ENCODE assay signal across 20 cellular contexts in the genomic region with DNA sequence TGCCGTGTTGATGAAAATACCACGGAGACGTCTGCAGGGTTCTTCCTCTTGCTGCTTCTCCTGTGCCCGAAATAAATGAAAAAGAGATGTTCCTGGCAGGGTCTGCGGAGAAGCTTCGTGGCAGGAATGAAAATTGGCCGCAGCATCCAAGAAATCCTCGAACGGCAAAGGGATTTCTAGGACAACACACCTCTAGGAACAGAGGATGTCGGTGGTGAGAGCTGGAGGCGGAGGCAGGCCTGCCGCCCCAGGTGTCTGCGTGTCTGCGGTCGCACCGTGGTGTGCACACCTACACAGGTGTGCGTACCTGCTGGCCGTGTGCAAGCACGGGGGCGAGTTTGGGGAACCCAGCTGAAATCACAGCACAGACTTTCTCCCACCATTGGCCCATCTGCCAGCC. TPM values are rescaled to one million over a fixed set of nuclear protein-coding genes. Genes with fewer than 3 reads are reported as not detected.
DNase-seq lines count a peak whose midpoint lies in the region; ATAC-seq and TF ChIP-seq lines count a peak whose summit lies in the region.
"Had no signal": no experiment of that assay in that cellular context is flagged by ENCODE, and none has a peak within 500 bp of the region (broad histone marks: within the 10 kb centered on the region; RNA-seq: fewer than 3 reads in every experiment).

No MANE protein-coding gene starts in this region.

- H3K36me3 Mint-ChIP-seq in MCF 10A (ENCODE audit: insufficient read depth, unreplicated experiment) (no peaks in the 10 kb centered on the region), chondrocyte (ENCODE audit: low read depth) (no peaks in the 10 kb centered on the region)
- H3K36me3 Mint-ChIP-seq: activated naive CD8-positive, alpha-beta T cell treated with anti-CD3 and anti-CD28 coated beads, Interleukin-2, amount 10 ng/mL, durations not matched to agents 7 days and 5 days; memory B cell; natural killer cell had no signal

- H3K9ac ChIP-seq in iPS-20b (ENCODE audit: low read depth, low read length), result peak overlapping the region; percentile 29; the same call in 1 of the 2 replicates
- H3K9ac ChIP-seq: BLaER1 treated with 17β-estradiol and CSF1 and Interleukin-3, amounts not matched to agents 10 nM and 100 nM had no signal

- no TSS peak for BruUV-seq in MCF 10A (replicated peaks; lab: Mats Ljungman, UMichigan)

- no peaks in the 10 kb centered on the region for H3K27me3 ChIP-seq in breast epithelium
- H3K27me3 ChIP-seq in iPS-20b (ENCODE audit: insufficient read depth, low read length), result no peaks in the 10 kb centered on the region
- no peaks in the 10 kb centered on the region for H3K27me3 ChIP-seq in right lobe of liver
- H3K27me3 ChIP-seq: BLaER1 treated with 17β-estradiol and CSF1 and Interleukin-3, amounts not matched to agents 10 nM and 100 nM had no signal

- H3K4me1 Mint-ChIP-seq in MCF 10A (ENCODE audit: insufficient read depth, unreplicated experiment) (peaks cover 5% of the 10 kb centered on the region), chondrocyte (ENCODE audit: low read depth) (peaks cover 10% of the 10 kb centered on the region)
- H3K4me1 Mint-ChIP-seq: activated B cell treated with CpG ODN at 0.5 μM for 24 hours; activated naive CD8-positive, alpha-beta T cell treated with anti-CD3 and anti-CD28 coated beads, Interleukin-2, amount 10 ng/mL, durations not matched to agents 7 days and 5 days; memory B cell; natural killer cell had no signal

- H3K4me3 ChIP-seq in breast epithelium (peak overlapping the region in 2 of 3 donors; percentile 9 to 29), iPS-20b (ENCODE audit: low read length) (no peak overlapping the region), right lobe of liver (no peak overlapping the region)
- H3K4me3 ChIP-seq: BLaER1 treated with 17β-estradiol and CSF1 and Interleukin-3, amounts not matched to agents 10 nM and 100 nM; spleen had no signal

- intact Hi-C loops in breast epithelium (cut with DNase I; ENCODE audit: low total_unique reads) (no loop called here), MCF 10A (cut with micrococcal nuclease) (no loop called here), right lobe of liver (cut with DNase I) (no loop called here)

- CTCF ChIA-PET in MCF 10A (lab: Yijun Ruan, JAX), result interaction anchor here (0.7 to 1.6 kb wide), 2 partner anchors 15 to 16 kb away, joined by 3 to 6 read pairs; no protein-coding TSS in a partner anchor

- TF ChIP-seq POLR2A in breast epithelium (IDR thresholded peaks at IDR 0.05) (no peak), right lobe of liver (IDR thresholded peaks at IDR 0.05) (no peak)

- H3K27me3 Mint-ChIP-seq in MCF 10A (ENCODE audit: insufficient read depth, unreplicated experiment) (no peaks in the 10 kb centered on the region), chondrocyte (ENCODE audit: low read depth) (peaks cover 5% of the 10 kb centered on the region)

- H3K4me3 Mint-ChIP-seq in MCF 10A (ENCODE audit: unreplicated experiment), result no peak overlapping the region
- H3K4me3 Mint-ChIP-seq in chondrocyte (ENCODE audit: unreplicated experiment), result no peak overlapping the region
- H3K4me3 Mint-ChIP-seq: activated B cell treated with CpG ODN at 0.5 μM for 24 hours; activated naive CD8-positive, alpha-beta T cell treated with anti-CD3 and anti-CD28 coated beads, Interleukin-2, amount 10 ng/mL, durations not matched to agents 7 days and 5 days; activated T-cell treated with anti-CD3 and anti-CD28 coated beads, Interleukin-2, amount 50 U/mL, for 72 hours; effector memory CD8-positive, alpha-beta T cell; memory B cell; natural killer cell had no signal

- ATAC-seq in right lobe of liver (no peak), GM21367 (IDR thresholded peaks at IDR 0.05; ENCODE audit: unreplicated experiment) (no peak)
- ATAC-seq: activated T-cell treated with anti-CD3 and anti-CD28 coated beads, Interleukin-2, amount 50 U/mL, for 72 hours; effector memory CD8-positive, alpha-beta T cell; natural killer cell had no signal

- peak in 1 of 2 donors; percentile 17 for DNase-seq in breast epithelium (ENCODE audit: low spot score in 2 of 2)
- DNase-seq in MCF 10A (ENCODE audit: unreplicated experiment), result no peak
- peak; percentile 80 for DNase-seq in cerebellum (ENCODE audit: low spot score)
- no peak for DNase-seq in chondrocyte (ENCODE audit: low spot score)
- no peak for DNase-seq in right lobe of liver
- no peak for DNase-seq in SHP77 treated with DMSO at 0.1 percent for 48 hours (lab: John Stamatoyannopoulos, UW)
- DNase-seq: activated B cell treated with CpG ODN at 0.5 μM for 24 hours; activated CD8-positive, alpha-beta memory T cell treated with anti-CD3 and anti-CD28 coated beads for 24 hours; activated naive CD8-positive, alpha-beta T cell treated with anti-CD3 and anti-CD28 coated beads, Interleukin-2, amount 10 ng/mL, durations not matched to agents 7 days and 5 days; activated T-cell treated with anti-CD3 and anti-CD28 coated beads, Interleukin-2, amount 50 U/mL, for 72 hours; effector memory CD8-positive, alpha-beta T cell; islet precursor cell; natural killer cell; spleen had no signal

- H3K4me1 ChIP-seq in breast epithelium, result peaks cover 0 to 7% of the 10 kb centered on the region in 2 donors
- H3K4me1 ChIP-seq in iPS-20b (ENCODE audit: insufficient read depth, low read length), result peaks cover 7% of the 10 kb centered on the region; the same call in 1 of the 2 replicates
- H3K4me1 ChIP-seq in right lobe of liver, result no peaks in the 10 kb centered on the region
- H3K4me1 ChIP-seq: BLaER1 treated with 17β-estradiol and CSF1 and Interleukin-3, amounts not matched to agents 10 nM and 100 nM; spleen had no signal

- WGBS in right lobe of liver (ENCODE audit: insufficient coverage, low coverage, low lambda C conversion rate, missing lambda C conversion rate), result 66% methylated on average over 15 of the region's 20 CpGs

- POLR2A ChIA-PET in MCF 10A (lab: Yijun Ruan, JAX), result no interaction called here

- H3K36me3 ChIP-seq in breast epithelium (no peaks in the 10 kb centered on the region), iPS-20b (ENCODE audit: insufficient read depth, low read depth, low read length) (no peaks in the 10 kb centered on the region), right lobe of liver (no peaks in the 10 kb centered on the region)
- H3K36me3 ChIP-seq: BLaER1 treated with 17β-estradiol and CSF1 and Interleukin-3, amounts not matched to agents 10 nM and 100 nM; spleen had no signal

- TF ChIP-seq CTCF in breast epithelium (IDR thresholded peaks at IDR 0.05) (no peak), MCF 10A (IDR thresholded peaks at IDR 0.05; ENCODE audit: unreplicated experiment) (no peak), chondrocyte (IDR thresholded peaks at IDR 0.05) (no peak), right lobe of liver (IDR thresholded peaks at IDR 0.05) (no peak)

- H3K9me3 ChIP-seq in breast epithelium (no peaks in the 10 kb centered on the region), iPS-20b (ENCODE audit: insufficient read depth, low read depth, low read length) (no peaks in the 10 kb centered on the region), right lobe of liver (no peaks in the 10 kb centered on the region)
- H3K9me3 ChIP-seq: BLaER1 treated with 17β-estradiol and CSF1 and Interleukin-3, amounts not matched to agents 10 nM and 100 nM; spleen had no signal

- no peak overlapping the region for H3K27ac Mint-ChIP-seq in MCF 10A (ENCODE audit: low read depth, unreplicated experiment)
- no peak overlapping the region for H3K27ac Mint-ChIP-seq in chondrocyte (ENCODE audit: unreplicated experiment)
- H3K27ac Mint-ChIP-seq: activated B cell treated with CpG ODN at 0.5 μM for 24 hours; activated naive CD8-positive, alpha-beta T cell treated with anti-CD3 and anti-CD28 coated beads, Interleukin-2, amount 10 ng/mL, durations not matched to agents 7 days and 5 days; activated T-cell treated with anti-CD3 and anti-CD28 coated beads, Interleukin-2, amount 50 U/mL, for 72 hours; effector memory CD8-positive, alpha-beta T cell; memory B cell; natural killer cell; progenitor cell of endocrine pancreas had no signal

- H3K27ac ChIP-seq in breast epithelium, result no peak overlapping the region
- H3K27ac ChIP-seq in iPS-20b (ENCODE audit: low read length), result no peak overlapping the region
- no peak overlapping the region for H3K27ac ChIP-seq in right lobe of liver
- H3K27ac ChIP-seq: BLaER1 treated with 17β-estradiol and CSF1 and Interleukin-3, amounts not matched to agents 10 nM and 100 nM; spleen had no signal

- H3K9me3 Mint-ChIP-seq in MCF 10A (ENCODE audit: unreplicated experiment) (no peaks in the 10 kb centered on the region), chondrocyte (ENCODE audit: low read depth) (no peaks in the 10 kb centered on the region)
- H3K9me3 Mint-ChIP-seq: activated B cell treated with CpG ODN at 0.5 μM for 24 hours; activated naive CD8-positive, alpha-beta T cell treated with anti-CD3 and anti-CD28 coated beads, Interleukin-2, amount 10 ng/mL, durations not matched to agents 7 days and 5 days; activated T-cell treated with anti-CD3 and anti-CD28 coated beads, Interleukin-2, amount 50 U/mL, for 72 hours; effector memory CD8-positive, alpha-beta T cell; memory B cell; natural killer cell had no signal

RNA-seq across cellular contexts. Expression of gene TMEM130, which starts 43.4 kb away (rescaled TPM):
- total RNA-seq in breast epithelium, result 1 to 10 TPM in 1 of 3 donors, under 1 TPM in 1, not detected in 1; 0.88 to 1.3 TPM
- total RNA-seq in MCF 10A (2022), result not detected in 2 replicates
- total RNA-seq in cerebellum, result 7.6 TPM
- 19.3 to 19.7 TPM (median 19.3 TPM) in 3 replicates for total RNA-seq in chondrocyte
- not detected for total RNA-seq in right lobe of liver
- total RNA-seq: activated naive CD8-positive, alpha-beta T cell treated with anti-CD3 and anti-CD28 coated beads, Interleukin-2, amount 10 ng/mL, durations not matched to agents 7 days and 5 days; natural killer cell; T-helper 1 cell treated with Interleukin-12 subunit alpha and Interleukin-12 subunit beta and Interleukin-4 antibody, amounts not matched to agents 30 ng/mL and 1 ng/mL, for 36 hours had no signal

RNA-seq across cellular contexts. Expression of gene TRRAP, which starts 51.9 kb away (rescaled TPM):
- 10 to 100 TPM; 24.6 to 39.0 (median 38.9) TPM for total RNA-seq in breast epithelium
- 30.4 and 31.5 TPM in 2 replicates for total RNA-seq in MCF 10A (2022)
- total RNA-seq in cerebellum, result 46.9 TPM
- total RNA-seq in chondrocyte, result 30.4 to 46.3 TPM (median 32.0 TPM) in 3 replicates
- total RNA-seq in right lobe of liver, result 10 to 100 TPM; 16.1 to 20.5 (median 18.6) TPM

Comparison
In these comparisons a context has a peak if more than half of its experiments do, and no peak if none do; other contexts are left out.
1. H3K4me3 ChIP-seq: peak in breast epithelium (2 of 3); none in iPS-20b (single experiment) and right lobe of liver (0 of 3).